1 cellular context compared by ENCODE assay signal in genomic region chr17:68457539-68458259, GRCh38.
A peak's percentile ranks its signal among the peaks of the same experiment; 100 is the strongest.
TF ChIP-seq lines count a peak whose summit lies in the region.

No MANE protein-coding gene starts in this region.

TF ChIP-seq in H1, 55 proteins besides CTCF, POLR2A, EP300 and RAD21:
- TF ChIP-seq ATF3 (IDR thresholded peaks at IDR 0.05; ENCODE audit: insufficient read depth, low read depth, low read length) (0 out of 2 replicates have a peak, but pooled peaks have one; percentile 23), ATF2 (IDR thresholded peaks at IDR 0.05; ENCODE audit: low read length) (no peak), BRCA1 (IDR thresholded peaks at IDR 0.05; ENCODE audit: low read depth, low read length) (no peak), EGR1 (IDR thresholded peaks at IDR 0.05; ENCODE audit: borderline replicate concordance, low read depth, low read length) (peak; percentile 94), RXRA (IDR thresholded peaks at IDR 0.05; ENCODE audit: insufficient read depth, low read depth, low read length) (no peak), SIX5 (IDR thresholded peaks at IDR 0.05; ENCODE audit: low read depth, low read length) (no peak), ASH2L (IDR thresholded peaks at IDR 0.05; ENCODE audit: low read length) (no peak), CEBPB (IDR thresholded peaks at IDR 0.05; ENCODE audit: low read depth, low read length) (no peak), USF2 (IDR thresholded peaks at IDR 0.05; ENCODE audit: low read length) (peak; percentile 73), SP2 (IDR thresholded peaks at IDR 0.05; ENCODE audit: low read length) (peak; percentile 23; the same call in 1 of the 2 replicates), RBBP5 (IDR thresholded peaks at IDR 0.05; ENCODE audit: borderline replicate concordance, low read depth, low read length) (no peak), PHF8 (conservative IDR thresholded peaks at IDR 0.05; ENCODE audit: low read depth, low read length) (no peak), BCL11A (IDR thresholded peaks at IDR 0.05; ENCODE audit: low read depth in 2 of 2, low read length in 2 of 2) (no peak), POU5F1 (IDR thresholded peaks at IDR 0.05; ENCODE audit: low read depth, low read length) (no peak), TEAD4 (IDR thresholded peaks at IDR 0.05; ENCODE audit: low read depth, low read length) (peak; percentile 68), HDAC2 (IDR thresholded peaks at IDR 0.05; ENCODE audit: borderline replicate concordance in 1 of 2, low read depth in 2 of 2, low read length in 2 of 2) (no peak), BACH1 (IDR thresholded peaks at IDR 0.05; ENCODE audit: low read length) (no peak), EZH2 (IDR thresholded peaks at IDR 0.05; ENCODE audit: low read depth, low read length, severe bottlenecking) (no peak), KDM5A (IDR thresholded peaks at IDR 0.05; ENCODE audit: low read length) (no peak), KDM1A (IDR thresholded peaks at IDR 0.05; ENCODE audit: borderline replicate concordance, low read length) (no peak), FOSL1 (IDR thresholded peaks at IDR 0.05; ENCODE audit: insufficient read depth, low read depth, low read length) (peak; percentile 80; the same call in 1 of the 2 replicates), TAF7 (optimal IDR thresholded peaks at IDR 0.05; ENCODE audit: borderline replicate concordance, low read depth, low read length) (no peak), NANOG (IDR thresholded peaks at IDR 0.05; ENCODE audit: insufficient read depth, low read depth, low read length, poor library complexity, severe bottlenecking) (no peak), KDM4A (IDR thresholded peaks at IDR 0.05; ENCODE audit: low read depth, low read length, severe bottlenecking) (no peak), HDAC6 (IDR thresholded peaks at IDR 0.05; ENCODE audit: low read depth, low read length) (no peak), POLR2AphosphoS5 (IDR thresholded peaks at IDR 0.05; ENCODE audit: low read depth, low read length) (0 out of 2 replicates have a peak, but pooled peaks have one; percentile 38), SIRT6 (IDR thresholded peaks at IDR 0.05; ENCODE audit: low read length) (no peak), NRF1 (IDR thresholded peaks at IDR 0.05; ENCODE audit: low read depth, low read length) (no peak), SUZ12 (IDR thresholded peaks at IDR 0.05; ENCODE audit: low read length) (no peak), MAFK (IDR thresholded peaks at IDR 0.05; ENCODE audit: low read depth, low read length) (no peak), CTBP2 (IDR thresholded peaks at IDR 0.05; ENCODE audit: borderline replicate concordance, insufficient read depth, insufficient read length, low read length) (no peak), CHD1 (IDR thresholded peaks at IDR 0.05; ENCODE audit: low read depth, low read length) (no peak), RFX5 (IDR thresholded peaks at IDR 0.05; ENCODE audit: borderline replicate concordance, low read depth, low read length) (no peak), SIN3A (conservative IDR thresholded peaks at IDR 0.05 in 1 of 2, IDR thresholded peaks at IDR 0.05 in 1 of 2; ENCODE audit: low read depth in 1 of 2, low read length in 2 of 2) (peak; percentile 97 to 98), JUN (IDR thresholded peaks at IDR 0.05; ENCODE audit: low read depth, low read length) (no peak), TCF12 (IDR thresholded peaks at IDR 0.05; ENCODE audit: low read depth, low read length) (no peak), CHD7 (IDR thresholded peaks at IDR 0.05; ENCODE audit: insufficient replicate concordance, low read length) (no peak), SAP30 (IDR thresholded peaks at IDR 0.05; ENCODE audit: insufficient read depth, insufficient replicate concordance, low read length) (peak; percentile 86), MAX (IDR thresholded peaks at IDR 0.05) (peak; percentile 99), TBP (IDR thresholded peaks at IDR 0.05; ENCODE audit: low read depth, low read length) (peak; percentile 58), CBX8 (IDR thresholded peaks at IDR 0.05; ENCODE audit: borderline replicate concordance, low read depth, low read length) (no peak), SRF (IDR thresholded peaks at IDR 0.05; ENCODE audit: low read depth, low read length) (no peak), GTF2F1 (IDR thresholded peaks at IDR 0.05; ENCODE audit: borderline replicate concordance, low read depth, low read length) (no peak), CREB1 (IDR thresholded peaks at IDR 0.05) (peak; percentile 87), SP1 (IDR thresholded peaks at IDR 0.05; ENCODE audit: low read depth, low read length) (peak; percentile 83; the same call in 1 of the 2 replicates), RNF2 (IDR thresholded peaks at IDR 0.05; ENCODE audit: borderline replicate concordance, low read depth, low read length, missing control alignments, poor library complexity, severe bottlenecking) (no peak), ZNF274 (IDR thresholded peaks at IDR 0.05; ENCODE audit: borderline replicate concordance, extremely low read depth, low read length) (no peak), JUND (IDR thresholded peaks at IDR 0.05; ENCODE audit: low read length) (peak; percentile 19; the same call in 1 of the 2 replicates), GABPA (IDR thresholded peaks at IDR 0.05; ENCODE audit: borderline replicate concordance, insufficient read depth, low read length) (no peak), CHD2 (IDR thresholded peaks at IDR 0.05; ENCODE audit: low read length) (peak; percentile 47; the same call in 1 of the 2 replicates), TAF1 (IDR thresholded peaks at IDR 0.05; ENCODE audit: low read depth, low read length) (peak; percentile 56; the same call in 1 of the 2 replicates), YY1 (IDR thresholded peaks at IDR 0.05; ENCODE audit: low read depth, low read length) (no peak), SP4 (IDR thresholded peaks at IDR 0.05; ENCODE audit: low read length) (no peak), E2F6 (IDR thresholded peaks at IDR 0.05) (peak; percentile 65), CBX5 (IDR thresholded peaks at IDR 0.05; ENCODE audit: low read depth, low read length) (no peak)
TF ChIP-seq in H1: peak in this region for 17.
